ENCODE assay signal across 1 cellular context in the genomic region with DNA sequence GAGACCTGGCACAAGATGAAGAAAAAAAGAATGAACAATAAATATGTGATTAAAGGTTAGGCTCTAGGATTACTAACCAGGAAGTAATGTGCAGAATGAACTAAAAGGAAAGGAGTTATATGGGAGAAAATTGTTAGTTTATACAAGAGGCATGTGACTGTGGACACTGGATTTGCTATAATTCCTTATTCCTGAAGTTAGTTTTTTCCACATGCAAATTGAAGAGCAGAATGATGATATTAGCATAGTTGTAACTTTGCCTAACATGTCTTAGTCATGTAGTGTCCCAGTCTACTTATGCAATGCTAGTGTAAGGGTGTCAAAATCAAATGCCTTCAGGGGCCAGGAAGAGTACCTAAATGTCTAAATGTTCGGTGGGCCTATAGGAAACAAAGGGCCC.
TF ChIP-seq lines count a peak whose summit lies in the region.

No MANE protein-coding gene starts in this region.

TF ChIP-seq in GM23338, 12 proteins besides CTCF, POLR2A, EP300 and RAD21 (continued from another document):
- TF ChIP-seq JUNB (IDR thresholded peaks at IDR 0.05; ENCODE audit: unreplicated experiment), result no peak
- no peak for TF ChIP-seq ZNF331 (CRISPR knock-in tag; IDR thresholded peaks at IDR 0.05; ENCODE audit: low read depth)
- TF ChIP-seq, protein P1, sequence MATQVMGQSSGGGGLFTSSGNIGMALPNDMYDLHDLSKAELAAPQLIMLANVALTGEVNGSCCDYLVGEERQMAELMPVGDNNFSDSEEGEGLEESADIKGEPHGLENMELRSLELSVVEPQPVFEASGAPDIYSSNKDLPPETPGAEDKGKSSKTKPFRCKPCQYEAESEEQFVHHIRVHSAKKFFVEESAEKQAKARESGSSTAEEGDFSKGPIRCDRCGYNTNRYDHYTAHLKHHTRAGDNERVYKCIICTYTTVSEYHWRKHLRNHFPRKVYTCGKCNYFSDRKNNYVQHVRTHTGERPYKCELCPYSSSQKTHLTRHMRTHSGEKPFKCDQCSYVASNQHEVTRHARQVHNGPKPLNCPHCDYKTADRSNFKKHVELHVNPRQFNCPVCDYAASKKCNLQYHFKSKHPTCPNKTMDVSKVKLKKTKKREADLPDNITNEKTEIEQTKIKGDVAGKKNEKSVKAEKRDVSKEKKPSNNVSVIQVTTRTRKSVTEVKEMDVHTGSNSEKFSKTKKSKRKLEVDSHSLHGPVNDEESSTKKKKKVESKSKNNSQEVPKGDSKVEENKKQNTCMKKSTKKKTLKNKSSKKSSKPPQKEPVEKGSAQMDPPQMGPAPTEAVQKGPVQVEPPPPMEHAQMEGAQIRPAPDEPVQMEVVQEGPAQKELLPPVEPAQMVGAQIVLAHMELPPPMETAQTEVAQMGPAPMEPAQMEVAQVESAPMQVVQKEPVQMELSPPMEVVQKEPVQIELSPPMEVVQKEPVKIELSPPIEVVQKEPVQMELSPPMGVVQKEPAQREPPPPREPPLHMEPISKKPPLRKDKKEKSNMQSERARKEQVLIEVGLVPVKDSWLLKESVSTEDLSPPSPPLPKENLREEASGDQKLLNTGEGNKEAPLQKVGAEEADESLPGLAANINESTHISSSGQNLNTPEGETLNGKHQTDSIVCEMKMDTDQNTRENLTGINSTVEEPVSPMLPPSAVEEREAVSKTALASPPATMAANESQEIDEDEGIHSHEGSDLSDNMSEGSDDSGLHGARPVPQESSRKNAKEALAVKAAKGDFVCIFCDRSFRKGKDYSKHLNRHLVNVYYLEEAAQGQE (IDR thresholded peaks at IDR 0.05; ENCODE audit: unreplicated experiment), result no peak
- TF ChIP-seq, protein P2, sequence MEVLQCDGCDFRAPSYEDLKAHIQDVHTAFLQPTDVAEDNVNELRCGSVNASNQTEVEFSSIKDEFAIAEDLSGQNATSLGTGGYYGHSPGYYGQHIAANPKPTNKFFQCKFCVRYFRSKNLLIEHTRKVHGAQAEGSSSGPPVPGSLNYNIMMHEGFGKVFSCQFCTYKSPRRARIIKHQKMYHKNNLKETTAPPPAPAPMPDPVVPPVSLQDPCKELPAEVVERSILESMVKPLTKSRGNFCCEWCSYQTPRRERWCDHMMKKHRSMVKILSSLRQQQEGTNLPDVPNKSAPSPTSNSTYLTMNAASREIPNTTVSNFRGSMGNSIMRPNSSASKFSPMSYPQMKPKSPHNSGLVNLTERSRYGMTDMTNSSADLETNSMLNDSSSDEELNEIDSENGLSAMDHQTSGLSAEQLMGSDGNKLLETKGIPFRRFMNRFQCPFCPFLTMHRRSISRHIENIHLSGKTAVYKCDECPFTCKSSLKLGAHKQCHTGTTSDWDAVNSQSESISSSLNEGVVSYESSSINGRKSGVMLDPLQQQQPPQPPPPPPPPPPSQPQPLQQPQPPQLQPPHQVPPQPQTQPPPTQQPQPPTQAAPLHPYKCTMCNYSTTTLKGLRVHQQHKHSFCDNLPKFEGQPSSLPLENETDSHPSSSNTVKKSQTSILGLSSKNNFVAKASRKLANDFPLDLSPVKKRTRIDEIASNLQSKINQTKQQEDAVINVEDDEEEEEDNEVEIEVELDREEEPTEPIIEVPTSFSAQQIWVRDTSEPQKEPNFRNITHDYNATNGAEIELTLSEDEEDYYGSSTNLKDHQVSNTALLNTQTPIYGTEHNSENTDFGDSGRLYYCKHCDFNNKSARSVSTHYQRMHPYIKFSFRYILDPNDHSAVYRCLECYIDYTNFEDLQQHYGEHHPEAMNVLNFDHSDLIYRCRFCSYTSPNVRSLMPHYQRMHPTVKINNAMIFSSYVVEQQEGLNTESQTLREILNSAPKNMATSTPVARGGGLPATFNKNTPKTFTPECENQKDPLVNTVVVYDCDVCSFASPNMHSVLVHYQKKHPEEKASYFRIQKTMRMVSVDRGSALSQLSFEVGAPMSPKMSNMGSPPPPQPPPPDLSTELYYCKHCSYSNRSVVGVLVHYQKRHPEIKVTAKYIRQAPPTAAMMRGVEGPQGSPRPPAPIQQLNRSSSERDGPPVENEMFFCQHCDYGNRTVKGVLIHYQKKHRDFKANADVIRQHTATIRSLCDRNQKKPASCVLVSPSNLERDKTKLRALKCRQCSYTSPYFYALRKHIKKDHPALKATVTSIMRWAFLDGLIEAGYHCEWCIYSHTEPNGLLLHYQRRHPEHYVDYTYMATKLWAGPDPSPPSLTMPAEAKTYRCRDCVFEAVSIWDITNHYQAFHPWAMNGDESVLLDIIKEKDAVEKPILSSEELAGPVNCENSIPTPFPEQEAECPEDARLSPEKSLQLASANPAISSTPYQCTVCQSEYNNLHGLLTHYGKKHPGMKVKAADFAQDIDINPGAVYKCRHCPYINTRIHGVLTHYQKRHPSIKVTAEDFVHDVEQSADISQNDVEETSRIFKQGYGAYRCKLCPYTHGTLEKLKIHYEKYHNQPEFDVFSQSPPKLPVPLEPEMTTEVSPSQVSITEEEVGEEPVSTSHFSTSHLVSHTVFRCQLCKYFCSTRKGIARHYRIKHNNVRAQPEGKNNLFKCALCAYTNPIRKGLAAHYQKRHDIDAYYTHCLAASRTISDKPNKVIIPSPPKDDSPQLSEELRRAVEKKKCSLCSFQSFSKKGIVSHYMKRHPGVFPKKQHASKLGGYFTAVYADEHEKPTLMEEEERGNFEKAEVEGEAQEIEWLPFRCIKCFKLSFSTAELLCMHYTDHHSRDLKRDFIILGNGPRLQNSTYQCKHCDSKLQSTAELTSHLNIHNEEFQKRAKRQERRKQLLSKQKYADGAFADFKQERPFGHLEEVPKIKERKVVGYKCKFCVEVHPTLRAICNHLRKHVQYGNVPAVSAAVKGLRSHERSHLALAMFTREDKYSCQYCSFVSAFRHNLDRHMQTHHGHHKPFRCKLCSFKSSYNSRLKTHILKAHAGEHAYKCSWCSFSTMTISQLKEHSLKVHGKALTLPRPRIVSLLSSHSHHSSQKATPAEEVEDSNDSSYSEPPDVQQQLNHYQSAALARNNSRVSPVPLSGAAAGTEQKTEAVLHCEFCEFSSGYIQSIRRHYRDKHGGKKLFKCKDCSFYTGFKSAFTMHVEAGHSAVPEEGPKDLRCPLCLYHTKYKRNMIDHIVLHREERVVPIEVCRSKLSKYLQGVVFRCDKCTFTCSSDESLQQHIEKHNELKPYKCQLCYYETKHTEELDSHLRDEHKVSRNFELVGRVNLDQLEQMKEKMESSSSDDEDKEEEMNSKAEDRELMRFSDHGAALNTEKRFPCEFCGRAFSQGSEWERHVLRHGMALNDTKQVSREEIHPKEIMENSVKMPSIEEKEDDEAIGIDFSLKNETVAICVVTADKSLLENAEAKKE (CRISPR knock-in tag; IDR thresholded peaks at IDR 0.05), result no peak
- no peak for TF ChIP-seq POLR2AphosphoS5 (IDR thresholded peaks at IDR 0.05; ENCODE audit: low read depth)
- no peak for TF ChIP-seq ZNF114 (CRISPR knock-in tag; IDR thresholded peaks at IDR 0.05)
- TF ChIP-seq CREB1 (CRISPR knock-in tag; IDR thresholded peaks at IDR 0.05; ENCODE audit: low read depth), result no peak
- no peak for TF ChIP-seq STAT1 (IDR thresholded peaks at IDR 0.05; ENCODE audit: unreplicated experiment)
- TF ChIP-seq EZH2 (IDR thresholded peaks at IDR 0.05; ENCODE audit: low read depth, unreplicated experiment), result no peak
- TF ChIP-seq, protein P3, sequence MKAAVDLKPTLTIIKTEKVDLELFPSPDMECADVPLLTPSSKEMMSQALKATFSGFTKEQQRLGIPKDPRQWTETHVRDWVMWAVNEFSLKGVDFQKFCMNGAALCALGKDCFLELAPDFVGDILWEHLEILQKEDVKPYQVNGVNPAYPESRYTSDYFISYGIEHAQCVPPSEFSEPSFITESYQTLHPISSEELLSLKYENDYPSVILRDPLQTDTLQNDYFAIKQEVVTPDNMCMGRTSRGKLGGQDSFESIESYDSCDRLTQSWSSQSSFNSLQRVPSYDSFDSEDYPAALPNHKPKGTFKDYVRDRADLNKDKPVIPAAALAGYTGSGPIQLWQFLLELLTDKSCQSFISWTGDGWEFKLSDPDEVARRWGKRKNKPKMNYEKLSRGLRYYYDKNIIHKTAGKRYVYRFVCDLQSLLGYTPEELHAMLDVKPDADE (IDR thresholded peaks at IDR 0.05), result no peak
